38 cellular contexts compared by ENCODE assay signal in the genomic region with DNA sequence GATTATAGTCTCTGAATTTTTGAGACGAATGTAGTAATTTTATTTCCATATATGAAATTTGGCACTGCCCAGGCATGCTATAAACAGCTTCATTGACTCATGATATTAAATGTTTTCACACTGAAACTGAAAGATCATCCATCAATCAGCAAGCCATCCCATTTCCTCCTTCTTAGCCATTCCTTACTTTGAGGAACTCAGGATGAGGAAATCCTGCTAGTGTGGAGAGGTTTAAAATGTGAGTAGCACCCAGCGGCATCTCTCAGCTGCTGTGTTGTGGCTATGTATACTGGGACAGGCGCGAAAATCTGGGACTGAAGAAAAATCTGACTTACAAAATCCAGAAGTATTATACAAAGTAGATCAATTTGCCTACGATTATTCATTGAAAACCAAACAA. TPM values are rescaled to one million over a fixed set of nuclear protein-coding genes. Genes with fewer than 3 reads are reported as not detected.
"Had no signal": no experiment of that assay in that cellular context is flagged by ENCODE, and none has a peak within 500 bp of the region (broad histone marks: within the 10 kb centered on the region; RNA-seq: fewer than 3 reads in every experiment).

No MANE protein-coding gene starts in this region.

- H3K4me1 Mint-ChIP-seq: activated T-helper 17 cell treated with anti-CD3 and anti-CD28 coated beads, Interleukin-2, amount 50 U/mL, for 72 hours had no signal

- H3K27ac Mint-ChIP-seq: activated CD4-positive, alpha-beta T cell treated with anti-CD3 and anti-CD28 coated beads, Interleukin-2, amount 10 ng/mL, durations not matched to agents 24 days and 14 days; activated CD8-positive, alpha-beta T cell treated with anti-CD3 and anti-CD28 coated beads for 36 hours; activated naive CD4-positive, alpha-beta T cell treated with anti-CD3 and anti-CD28 coated beads, Interleukin-2, amount 50 U/mL, for 24 hours; activated naive CD8-positive, alpha-beta T cell treated with anti-CD3 and anti-CD28 coated beads, Interleukin-2, amount 10 ng/mL, durations not matched to agents 7 days and 5 days; activated T-cell treated with anti-CD3 and anti-CD28 coated beads, Interleukin-2, amount 50 U/mL, for 72 hours; activated T-helper 17 cell treated with anti-CD3 and anti-CD28 coated beads, Interleukin-2, amount 50 U/mL, for 72 hours had no signal

- DNase-seq: activated CD4-positive, alpha-beta T cell treated with anti-CD3 and anti-CD28 coated beads, Interleukin-2, amount 10 ng/mL, durations not matched to agents 24 days and 14 days; activated CD4-positive, alpha-beta T cell treated with anti-CD3 and anti-CD28 coated beads, Interleukin-2, amount 50 U/mL, for 4 hours; activated CD8-positive, alpha-beta T cell treated with anti-CD3 and anti-CD28 coated beads for 36 hours; activated effector memory CD4-positive, alpha-beta T cell treated with anti-CD3 and anti-CD28 coated beads, Interleukin-2, amount 50 U/mL, for 16 hours; activated naive CD4-positive, alpha-beta T cell treated with Interleukin-2 at 50 U/mL for 16 hours; activated naive CD8-positive, alpha-beta T cell treated with anti-CD3 and anti-CD28 coated beads, Interleukin-2, amount 10 ng/mL, durations not matched to agents 7 days and 5 days; activated T-cell treated with anti-CD3 and anti-CD28 coated beads, Interleukin-2, amount 50 U/mL, for 1 hour; activated T-cell treated with anti-CD3 and anti-CD28 coated beads, Interleukin-2, amount 50 U/mL, for 72 hours; amygdala; body of pancreas; caudate nucleus; cerebellar nuclear complex; Karpas-422; KBM-7; MG63; NCI-H1092; NCI-H1436 treated with DMSO at 0.1 percent for 48 hours; NCI-H187; NCI-H2029 treated with DMSO at 0.1 percent for 48 hours; NCI-H2107; NCI-H2171; NCI-H446; NCI-H510A treated with DMSO at 0.1 percent for 48 hours; NCI-H69; NCI-H82; SHP77; SJCRH30; T1000; WERI-Rb-1 had no signal

- H3K4me3 ChIP-seq: ascending aorta, body of pancreas, breast epithelium, MG63, SJCRH30, SK-N-MC had no signal

- ATAC-seq: activated CD8-positive, alpha-beta T cell treated with anti-CD3 and anti-CD28 coated beads for 36 hours; activated T-cell treated with anti-CD3 and anti-CD28 coated beads, Interleukin-2, amount 50 U/mL, for 72 hours; activated T-helper 17 cell treated with anti-CD3 and anti-CD28 coated beads, Interleukin-2, amount 50 U/mL, for 72 hours; body of pancreas; Panc1 had no signal

- H3K36me3 Mint-ChIP-seq: activated naive CD4-positive, alpha-beta T cell treated with anti-CD3 and anti-CD28 coated beads, Interleukin-2, amount 50 U/mL, for 24 hours; activated naive CD8-positive, alpha-beta T cell treated with anti-CD3 and anti-CD28 coated beads, Interleukin-2, amount 10 ng/mL, durations not matched to agents 7 days and 5 days had no signal

- H3K4me3 Mint-ChIP-seq: activated CD4-positive, alpha-beta T cell treated with anti-CD3 and anti-CD28 coated beads, Interleukin-2, amount 10 ng/mL, durations not matched to agents 24 days and 14 days; activated CD8-positive, alpha-beta T cell treated with anti-CD3 and anti-CD28 coated beads for 36 hours; activated naive CD4-positive, alpha-beta T cell treated with anti-CD3 and anti-CD28 coated beads, Interleukin-2, amount 50 U/mL, for 24 hours; activated naive CD8-positive, alpha-beta T cell treated with anti-CD3 and anti-CD28 coated beads, Interleukin-2, amount 10 ng/mL, durations not matched to agents 7 days and 5 days; activated T-cell treated with anti-CD3 and anti-CD28 coated beads, Interleukin-2, amount 50 U/mL, for 72 hours; activated T-helper 17 cell treated with anti-CD3 and anti-CD28 coated beads, Interleukin-2, amount 50 U/mL, for 72 hours had no signal

- H3K9me3 Mint-ChIP-seq: activated CD4-positive, alpha-beta T cell treated with anti-CD3 and anti-CD28 coated beads, Interleukin-2, amount 10 ng/mL, durations not matched to agents 24 days and 14 days; activated CD8-positive, alpha-beta T cell treated with anti-CD3 and anti-CD28 coated beads for 36 hours; activated naive CD4-positive, alpha-beta T cell treated with anti-CD3 and anti-CD28 coated beads, Interleukin-2, amount 50 U/mL, for 24 hours; activated naive CD8-positive, alpha-beta T cell treated with anti-CD3 and anti-CD28 coated beads, Interleukin-2, amount 10 ng/mL, durations not matched to agents 7 days and 5 days; activated T-cell treated with anti-CD3 and anti-CD28 coated beads, Interleukin-2, amount 50 U/mL, for 72 hours; activated T-helper 17 cell treated with anti-CD3 and anti-CD28 coated beads, Interleukin-2, amount 50 U/mL, for 72 hours had no signal

RNA-seq across cellular contexts. Expression of gene PTCHD1, which starts 52.1 kb away (rescaled TPM):
- total RNA-seq: activated CD4-positive, alpha-beta T cell treated with anti-CD3 and anti-CD28 coated beads, Interleukin-2, amount 10 ng/mL, durations not matched to agents 24 days and 14 days; activated CD8-positive, alpha-beta memory T cell treated with anti-CD3 and anti-CD28 coated beads for 36 hours; activated CD8-positive, alpha-beta T cell treated with anti-CD3 and anti-CD28 coated beads for 36 hours; activated naive CD8-positive, alpha-beta T cell treated with anti-CD3 and anti-CD28 coated beads, Interleukin-2, amount 10 ng/mL, durations not matched to agents 7 days and 5 days; activated T-cell treated with anti-CD3 and anti-CD28 coated beads, Interleukin-2, amount 50 U/mL, for 72 hours; T-helper 1 cell treated with Interleukin-12 subunit alpha and Interleukin-12 subunit beta and Interleukin-4 antibody, amounts not matched to agents 30 ng/mL and 1 ng/mL, for 36 hours; T-helper 2 cell treated with Interferon-gamma antibody and Interleukin-4, amounts not matched to agents 100 ng/mL and 5 ng/mL, for 36 hours had no signal
